Comparison of ENCODE assay signal across 11 cellular contexts in genomic region chr15:65952425-65953053, GRCh38.
DNase-seq lines count a peak whose midpoint lies in the region; ATAC-seq and TF ChIP-seq lines count a peak whose summit lies in the region.
"Had no signal": no experiment of that assay in that cellular context is flagged by ENCODE, and none has a peak within 500 bp of the region (broad histone marks: within the 10 kb centered on the region; RNA-seq: fewer than 3 reads in every experiment).

No MANE protein-coding gene starts in this region.

- 35 to 47% (median 40%) methylated on average over 7 of the region's 7 CpGs for WGBS in heart left ventricle, 4 donors

- H3K4me3 ChIP-seq in heart left ventricle (no peak overlapping the region), fibroblast of the aortic adventitia (ENCODE audit: low read depth, low read length) (no peak overlapping the region)

- no peaks in the 10 kb centered on the region for H3K4me1 ChIP-seq in heart left ventricle

- H3K27ac Mint-ChIP-seq in activated CD4-positive, alpha-beta memory T cell treated with anti-CD3 and anti-CD28 coated beads for 36 hours: no peak overlapping the region
- no peak overlapping the region for H3K27ac Mint-ChIP-seq in osteocyte (ENCODE audit: unreplicated experiment)
- H3K27ac Mint-ChIP-seq: immature natural killer cell had no signal

- H3K9me3 ChIP-seq in heart left ventricle: no peaks in the 10 kb centered on the region

- H3K27me3 ChIP-seq in heart left ventricle: peaks cover 0 to 4% (median 0%) of the 10 kb centered on the region in 9 donors

- DNase-seq in heart left ventricle (peak in 2 of 5 donors; percentile 25 to 39), cardiac septum (ENCODE audit: low spot score) (no peak), SK-MEL-5 (ENCODE audit: low read depth, low spot score) (peak; percentile 48), fibroblast of the aortic adventitia (ENCODE audit: low read depth) (peak; percentile 77), stromal cell of bone marrow (ENCODE audit: low read depth) (peak; percentile 21), osteocyte (ENCODE audit: extremely low spot score, unreplicated experiment) (no peak)
- no peak for DNase-seq in activated CD4-positive, alpha-beta memory T cell treated with anti-CD3 and anti-CD28 coated beads for 36 hours
- DNase-seq: activated naive CD4-positive, alpha-beta T cell; C1 segment of cervical spinal cord; immature natural killer cell had no signal

- H3K27me3 Mint-ChIP-seq in activated CD4-positive, alpha-beta memory T cell treated with anti-CD3 and anti-CD28 coated beads for 36 hours: peaks cover 6% of the 10 kb centered on the region
- peaks cover 39% of the 10 kb centered on the region for H3K27me3 Mint-ChIP-seq in osteocyte (ENCODE audit: unreplicated experiment)

- H3K36me3 Mint-ChIP-seq in activated CD4-positive, alpha-beta memory T cell treated with anti-CD3 and anti-CD28 coated beads for 36 hours: no peaks in the 10 kb centered on the region
- no peaks in the 10 kb centered on the region for H3K36me3 Mint-ChIP-seq in osteocyte (ENCODE audit: unreplicated experiment)
- H3K36me3 Mint-ChIP-seq: immature natural killer cell had no signal

- ATAC-seq in heart left ventricle: peak in 3 of 4 donors; percentile 36 to 53 (median 42)
- no peak for ATAC-seq in GM18505 (IDR thresholded peaks at IDR 0.05; ENCODE audit: unreplicated experiment)

- TF ChIP-seq CTCF in heart left ventricle (IDR thresholded peaks at IDR 0.05) (no peak), fibroblast of the aortic adventitia (IDR thresholded peaks at IDR 0.05; ENCODE audit: insufficient read depth, low read length) (no peak), osteocyte (IDR thresholded peaks at IDR 0.05) (no peak)

- H3K36me3 ChIP-seq in heart left ventricle: no peaks in the 10 kb centered on the region

- TF ChIP-seq POLR2A in heart left ventricle (IDR thresholded peaks at IDR 0.05): no peak
- no peak for TF ChIP-seq POLR2A in GM18505 (IDR thresholded peaks at IDR 0.05; ENCODE audit: borderline replicate concordance, extremely low read depth, insufficient read depth, insufficient read length)

- H3K4me3 Mint-ChIP-seq in activated CD4-positive, alpha-beta memory T cell treated with anti-CD3 and anti-CD28 coated beads for 36 hours: no peak overlapping the region
- H3K4me3 Mint-ChIP-seq in osteocyte (ENCODE audit: unreplicated experiment): no peak overlapping the region
- H3K4me3 Mint-ChIP-seq: immature natural killer cell had no signal

- no peak overlapping the region for H3K27ac ChIP-seq in heart left ventricle

- intact Hi-C loops in heart left ventricle (cut with DNase I): no loop called here
- intact Hi-C loops in cardiac septum (cut with DNase I): no loop called here
- intact Hi-C loops in activated CD4-positive, alpha-beta memory T cell treated with anti-CD3 and anti-CD28 coated beads for 36 hours (cut with micrococcal nuclease): no loop called here

- in situ Hi-C loops in SK-MEL-5 (cut with HindIII; ENCODE audit: low pct_unique_long_range_greater_than_20kb, low sequenced_read_pairs): no loop called here

- no peaks in the 10 kb centered on the region for H3K4me1 Mint-ChIP-seq in activated CD4-positive, alpha-beta memory T cell treated with anti-CD3 and anti-CD28 coated beads for 36 hours (ENCODE audit: low read depth)
- peaks cover 3% of the 10 kb centered on the region for H3K4me1 Mint-ChIP-seq in osteocyte (ENCODE audit: unreplicated experiment)

- H3K9me3 Mint-ChIP-seq in activated CD4-positive, alpha-beta memory T cell treated with anti-CD3 and anti-CD28 coated beads for 36 hours: no peaks in the 10 kb centered on the region
- H3K9me3 Mint-ChIP-seq in osteocyte (ENCODE audit: unreplicated experiment): no peaks in the 10 kb centered on the region

- CTCF ChIA-PET in activated CD4-positive, alpha-beta memory T cell treated with anti-CD3 and anti-CD28 coated beads for 36 hours (lab: Charles Lee): no interaction called here

- POLR2A ChIA-PET in activated CD4-positive, alpha-beta memory T cell treated with anti-CD3 and anti-CD28 coated beads for 36 hours (lab: Charles Lee): no interaction called here

Comparison
In these comparisons a context has a peak if more than half of its experiments do, and no peak if none do; other contexts are left out.
1. DNase-seq: peak in SK-MEL-5 (single experiment), fibroblast of the aortic adventitia (single experiment) and stromal cell of bone marrow (single experiment); none in cardiac septum (single experiment), activated CD4-positive, alpha-beta memory T cell treated with anti-CD3 and anti-CD28 coated beads for 36 hours (single experiment) and osteocyte (single experiment).